Comparison of ENCODE assay signal across 30 cellular contexts in genomic region chr3:172705166-172705565, GRCh38.
"Had no signal": no experiment of that assay in that cellular context is flagged by ENCODE, and none has a peak within 500 bp of the region (broad histone marks: within the 10 kb centered on the region; RNA-seq: fewer than 3 reads in every experiment).

No MANE protein-coding gene starts in this region.

- FAIRE-seq: colon, islet of Langerhans had no signal

- H3K4me1 ChIP-seq: parathyroid adenoma had no signal

- H3K27me3 Mint-ChIP-seq: dendritic cell treated with granulocyte-macrophage colony-stimulating factor and Interleukin-4, amounts not matched to agents 40 ng/mL and 50 ng/mL, for 4 days; naive B cell; natural killer cell treated with Interleukin-12 subunit alpha and Interleukin-12 subunit beta and Interleukin-15 and Interleukin-18, amount 100 ng/mL, for 72 hours; progenitor cell of endocrine pancreas; stimulated activated naive CD8-positive, alpha-beta T cell treated with anti-CD3 and anti-CD28 coated beads, Interleukin-15, amount 100 ng/mL, for 72 hours had no signal

- H3K4me3 Mint-ChIP-seq: dendritic cell treated with granulocyte-macrophage colony-stimulating factor and Interleukin-4, amounts not matched to agents 40 ng/mL and 50 ng/mL, for 4 days; endodermal cell; naive B cell; natural killer cell treated with Interleukin-12 subunit alpha and Interleukin-12 subunit beta and Interleukin-15 and Interleukin-18, amount 100 ng/mL, for 72 hours; neural crest cell; stimulated activated naive CD8-positive, alpha-beta T cell treated with anti-CD3 and anti-CD28 coated beads, Interleukin-15, amount 100 ng/mL, for 72 hours had no signal

- H3K4me2 ChIP-seq: smooth muscle cell had no signal

- H3K9me3 ChIP-seq: esophagus muscularis mucosa, gastroesophageal sphincter, heart left ventricle, lower lobe of right lung, neutrophil, right lobe of liver, suprapubic skin had no signal

- H3K27ac ChIP-seq: epithelial cell of prostate, esophagus muscularis mucosa, foreskin keratinocyte, gastroesophageal sphincter, lower lobe of right lung, neutrophil, parathyroid adenoma, right lobe of liver, suprapubic skin had no signal

- H3K9me3 Mint-ChIP-seq: dendritic cell treated with granulocyte-macrophage colony-stimulating factor and Interleukin-4, amounts not matched to agents 40 ng/mL and 50 ng/mL, for 4 days; endodermal cell; naive B cell; natural killer cell treated with Interleukin-12 subunit alpha and Interleukin-12 subunit beta and Interleukin-15 and Interleukin-18, amount 100 ng/mL, for 72 hours; neural crest cell; stimulated activated naive CD8-positive, alpha-beta T cell treated with anti-CD3 and anti-CD28 coated beads, Interleukin-15, amount 100 ng/mL, for 72 hours had no signal

- H3K27ac Mint-ChIP-seq: dendritic cell treated with granulocyte-macrophage colony-stimulating factor and Interleukin-4, amounts not matched to agents 40 ng/mL and 50 ng/mL, for 4 days; endodermal cell; natural killer cell treated with Interleukin-12 subunit alpha and Interleukin-12 subunit beta and Interleukin-15 and Interleukin-18, amount 100 ng/mL, for 72 hours; progenitor cell of endocrine pancreas; stimulated activated naive CD8-positive, alpha-beta T cell treated with anti-CD3 and anti-CD28 coated beads, Interleukin-15, amount 100 ng/mL, for 72 hours had no signal

- H2AFZ ChIP-seq: parathyroid adenoma had no signal

- H3K9ac ChIP-seq: parathyroid adenoma had no signal

- H3K36me3 ChIP-seq: esophagus muscularis mucosa, gastroesophageal sphincter, heart left ventricle, lower lobe of right lung, neutrophil, right lobe of liver, suprapubic skin had no signal

- H3K4me3 ChIP-seq: esophagus muscularis mucosa, gastroesophageal sphincter, heart left ventricle, lower lobe of right lung, right lobe of liver, smooth muscle cell, suprapubic skin had no signal

- ATAC-seq: foreskin keratinocyte; gastroesophageal sphincter; heart left ventricle; left cardiac atrium; left ventricle myocardium superior; lower lobe of right lung; natural killer cell treated with Interleukin-12 subunit alpha and Interleukin-12 subunit beta and Interleukin-15 and Interleukin-18, amount 100 ng/mL, for 72 hours; right lobe of liver; stimulated activated naive CD8-positive, alpha-beta T cell treated with anti-CD3 and anti-CD28 coated beads, Interleukin-15, amount 100 ng/mL, for 72 hours had no signal

- DNase-seq: effector CD8-positive, alpha-beta T cell; endodermal cell; foreskin keratinocyte; heart left ventricle; hippocampal formation; left cardiac atrium; left ventricle myocardium superior; lower lobe of right lung; naive B cell; right lobe of liver; stimulated activated CD4-positive, alpha-beta T cell treated with anti-CD3 and anti-CD28 coated beads, Interleukin-12 subunit alpha, Interleukin-12 subunit beta, amount 100 ng/mL, for 4 hours; stimulated activated CD4-positive, alpha-beta T cell treated with anti-CD3 and anti-CD28 coated beads, Interleukin-1b, Interleukin-23, amount 100 ng/mL, for 48 hours; stimulated activated CD4-positive, alpha-beta T cell treated with anti-CD3 and anti-CD28 coated beads, Interleukin-4, amount 100 ng/mL, for 1 hour; stimulated activated CD8-positive, alpha-beta memory T cell treated with anti-CD3 and anti-CD28 coated beads, Interleukin-4, amount 100 ng/mL, for 48 hours; stimulated activated naive CD4-positive, alpha-beta T cell; stimulated activated naive CD8-positive, alpha-beta T cell treated with anti-CD3 and anti-CD28 coated beads, Interleukin-15, amount 100 ng/mL, for 72 hours; trophoblast cell had no signal

- H3K36me3 Mint-ChIP-seq: natural killer cell treated with Interleukin-12 subunit alpha and Interleukin-12 subunit beta and Interleukin-15 and Interleukin-18, amount 100 ng/mL, for 72 hours had no signal

- H3K27me3 ChIP-seq: esophagus muscularis mucosa, foreskin keratinocyte, gastroesophageal sphincter, heart left ventricle, neutrophil, right lobe of liver, suprapubic skin had no signal
